In genomic region chr19:54430306-54431254, GRCh38 we compare ENCODE assay signal across 8 cellular contexts. TPM values are rescaled to one million over a fixed set of nuclear protein-coding genes. Genes with fewer than 3 reads are reported as not detected.
DNase-seq lines count a peak whose midpoint lies in the region; FAIRE-seq and TF ChIP-seq lines count a peak whose summit lies in the region.

No MANE protein-coding gene starts in this region.

- no peak for FAIRE-seq in RCC 7860 (lab: Jason Lieb, UNC)

- H3K4me1 ChIP-seq in ascending aorta: peaks cover 0 to 3% of the 10 kb centered on the region in 2 donors

- intact Hi-C loops in ascending aorta (cut with DNase I): no loop called here

- H3K27ac Mint-ChIP-seq in immature natural killer cell: no peak overlapping the region

- peaks cover 6 to 22% (median 13%) of the 10 kb centered on the region in 3 donors for H3K27me3 Mint-ChIP-seq in immature natural killer cell (ENCODE audit: low read depth in 3 of 3)

- no peaks in the 10 kb centered on the region for H3K9me3 ChIP-seq in ascending aorta

- H3K27me3 ChIP-seq in ascending aorta: peaks cover 7% of the 10 kb centered on the region

- H3K36me3 ChIP-seq in ascending aorta: no peaks in the 10 kb centered on the region

- in situ Hi-C loops in astrocyte of the spinal cord (cut with HindIII; ENCODE audit: low sequenced_read_pairs): no loop called here

- H3K36me3 Mint-ChIP-seq in immature natural killer cell: no peaks in the 10 kb centered on the region

- H3K27ac ChIP-seq in ascending aorta: no peak overlapping the region

- H3K4me3 ChIP-seq in astrocyte of the spinal cord (ENCODE audit: low read depth, low read length) (no peak overlapping the region), ascending aorta (peak overlapping the region in 1 of 2 donors; percentile 39)

- TF ChIP-seq CTCF in astrocyte of the spinal cord (IDR thresholded peaks at IDR 0.05; ENCODE audit: low read depth, low read length): peak; percentile 20
- peak in 1 of 3 experiments; percentile 22 for TF ChIP-seq CTCF in ascending aorta (IDR thresholded peaks at IDR 0.05)

- peaks cover 16 to 21% of the 10 kb centered on the region in 2 donors for H3K4me1 Mint-ChIP-seq in immature natural killer cell

- DNase-seq in NCI-H1417 (lab: John Stamatoyannopoulos, UW) (peak in 2 of 3 experiments; percentile 22 to 32), NCI-H1417 treated with DMSO at 0.1 percent for 48 hours (lab: John Stamatoyannopoulos, UW) (no peak), RPMI8226 (peak; percentile 30), astrocyte of the spinal cord (ENCODE audit: low read depth, low spot score) (no peak), immature natural killer cell (peak in 1 of 3 donors; percentile 18), ascending aorta (ENCODE audit: low spot score in 2 of 2) (no peak), RCC 7860 (ENCODE audit: low spot score) (no peak)
- peak; percentile 32 for DNase-seq in stimulated activated CD4-positive, alpha-beta T cell treated with anti-CD3 and anti-CD28 coated beads, Interleukin-2, amount 100 ng/mL, for 4 hours (ENCODE audit: low read depth)

- peak overlapping the region in 4 of 5 donors; percentile 21 to 72 (median 47) for H3K4me3 Mint-ChIP-seq in immature natural killer cell

- H3K9me3 Mint-ChIP-seq in immature natural killer cell: no peaks in the 10 kb centered on the region

RNA-seq across cellular contexts. Expression of gene TTYH1, which starts 15.3 kb away (rescaled TPM):
- 1 to 10 TPM in 1 of 3 donors, under 1 TPM in 1, not detected in 1; 0.48 to 1.5 TPM for polyA plus RNA-seq in immature natural killer cell
- total RNA-seq in ascending aorta: 58.4 TPM

RNA-seq across cellular contexts. Expression of gene LENG8, which starts 18.4 kb away (rescaled TPM):
- 1 to 10 TPM; 3.2 to 8.6 (median 3.2) TPM for polyA plus RNA-seq in immature natural killer cell
- 402 TPM for total RNA-seq in ascending aorta

RNA-seq across cellular contexts. Expression of gene LENG9, which starts 33.0 kb away (rescaled TPM):
- polyA plus RNA-seq in immature natural killer cell: under 1 TPM in 1 of 3 donors, not detected in 2; 0.75 TPM
- total RNA-seq in ascending aorta: 10.1 TPM

RNA-seq across cellular contexts. Expression of gene CDC42EP5, which starts 42.5 kb away (rescaled TPM):
- not detected for polyA plus RNA-seq in immature natural killer cell
- 153 TPM for total RNA-seq in ascending aorta

Comparison
In these comparisons a context has a peak if more than half of its experiments do, and no peak if none do; other contexts are left out.
1. DNase-seq: peak in NCI-H1417 (2 of 3), RPMI8226 (single experiment) and stimulated activated CD4-positive, alpha-beta T cell treated with anti-CD3 and anti-CD28 coated beads, Interleukin-2, amount 100 ng/mL, for 4 hours (single experiment); none in NCI-H1417 treated with DMSO at 0.1 percent for 48 hours (single experiment), astrocyte of the spinal cord (single experiment), ascending aorta (0 of 2) and RCC 7860 (single experiment).